Comparison of ENCODE assay signal across 8 cellular contexts in the genomic region with DNA sequence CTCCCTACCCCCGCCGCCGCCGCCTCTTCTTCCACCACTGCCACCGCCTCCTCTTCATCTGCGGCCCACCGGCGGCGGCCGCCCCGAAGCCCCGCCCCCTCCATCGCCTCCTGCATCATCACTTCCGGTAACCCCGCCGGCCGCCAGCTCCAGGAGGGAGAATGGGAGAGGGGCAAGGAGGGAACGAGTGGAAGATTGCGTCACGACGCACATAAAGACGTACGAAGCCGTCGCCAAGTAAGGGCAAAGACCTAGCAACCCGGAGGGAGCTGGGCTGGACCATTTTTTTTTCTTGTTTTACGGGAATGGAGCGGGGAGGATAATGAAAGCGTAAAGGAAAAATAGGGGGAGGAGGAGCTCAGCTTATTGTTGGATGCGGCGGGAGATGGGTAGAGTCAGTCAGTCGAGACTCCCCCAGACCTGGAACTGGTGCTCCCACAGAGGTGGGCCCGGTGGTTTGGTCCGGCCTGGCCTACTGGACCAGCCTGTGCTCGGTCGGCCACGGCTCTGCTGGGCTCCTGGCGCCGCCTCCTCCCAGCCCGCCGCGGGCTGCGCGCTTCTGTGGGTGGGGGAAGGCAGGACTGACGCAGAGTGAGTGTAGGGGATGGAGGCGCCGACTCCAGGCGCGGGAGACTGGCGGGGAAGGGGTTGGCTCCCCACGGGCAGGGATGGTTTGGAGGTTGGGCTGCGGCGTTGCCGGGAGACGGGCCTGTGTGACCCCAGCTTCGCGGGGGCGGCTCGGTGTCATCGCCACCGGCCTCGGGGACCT. TPM values are rescaled to one million over a fixed set of nuclear protein-coding genes. Genes with fewer than 3 reads are reported as not detected.
DNase-seq lines count a peak whose midpoint lies in the region; ATAC-seq, FAIRE-seq and TF ChIP-seq lines count a peak whose summit lies in the region.

A gene with protein sequence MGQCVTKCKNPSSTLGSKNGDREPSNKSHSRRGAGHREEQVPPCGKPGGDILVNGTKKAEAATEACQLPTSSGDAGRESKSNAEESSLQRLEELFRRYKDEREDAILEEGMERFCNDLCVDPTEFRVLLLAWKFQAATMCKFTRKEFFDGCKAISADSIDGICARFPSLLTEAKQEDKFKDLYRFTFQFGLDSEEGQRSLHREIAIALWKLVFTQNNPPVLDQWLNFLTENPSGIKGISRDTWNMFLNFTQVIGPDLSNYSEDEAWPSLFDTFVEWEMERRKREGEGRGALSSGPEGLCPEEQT (minus strand): TSS at position 60 of the 769 bp plus-strand sequence. CDS start 37,820 bp downstream, outside the sequence.
A gene with protein sequence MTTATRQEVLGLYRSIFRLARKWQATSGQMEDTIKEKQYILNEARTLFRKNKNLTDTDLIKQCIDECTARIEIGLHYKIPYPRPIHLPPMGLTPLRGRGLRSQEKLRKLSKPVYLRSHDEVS (plus strand): TSS at position 473 of the 769 bp plus-strand sequence. CDS start 14,785 bp downstream, outside the sequence.

- peak within 1 kb of the TSS; percentile 72 for H2BK5ac ChIP-seq in neuronal stem cell (ENCODE audit: low read length)

- H4K91ac ChIP-seq in neuronal stem cell (ENCODE audit: low read depth, low read length, poor library complexity), result no peak within 1 kb of the TSS

- H4K20me1 ChIP-seq in HCT116 (ENCODE audit: insufficient read depth), result no peaks in the 10 kb centered on the region

- RAD21 ChIA-PET in HCT116 (lab: Charles Lee; ENCODE audit: low non-redundant PET in 1 of 2, low total read pairs in 2 of 2, uncharacterized antibody in 2 of 2, unreplicated experiment in 2 of 2), result interaction anchor here in 1 of 2 experiments (1.6 kb wide), 1 partner anchor 49 kb away, joined by 3 read pairs; no protein-coding TSS in a partner anchor

- peak within 1 kb of the TSS; percentile 97 for H3K18ac ChIP-seq in neuronal stem cell (ENCODE audit: low read length)

- no peak within 1 kb of the TSS for H2AFZ ChIP-seq in HCT116 (ENCODE audit: low read depth, low read length, poor library complexity, severe bottlenecking)
- peak within 1 kb of the TSS; percentile 90 for H2AFZ ChIP-seq in neuronal stem cell (ENCODE audit: low read length)

- H3K9me3 ChIP-seq in HCT116 (ENCODE audit: control insufficient read depth in 1 of 2, insufficient read depth in 1 of 2, low read depth in 1 of 2, low read length in 2 of 2) (no peaks in the 10 kb centered on the region), neuronal stem cell (replicated peaks in 1 of 2; ENCODE audit: control insufficient read depth in 2 of 2, insufficient read depth in 1 of 2, low read depth in 1 of 2, low read length in 2 of 2) (no peaks in the 10 kb centered on the region)

- H3K14ac ChIP-seq in neuronal stem cell (ENCODE audit: low read length), result peak within 1 kb of the TSS; percentile 40

- peaks cover 45 to 68% of the 10 kb centered on the region in 2 experiments for H3K4me1 ChIP-seq in HCT116 (ENCODE audit: control insufficient read depth in 1 of 2, insufficient read depth in 2 of 2, low read length in 2 of 2)
- peaks cover 7 to 16% of the 10 kb centered on the region in 2 donors for H3K4me1 ChIP-seq in neuronal stem cell (ENCODE audit: control insufficient read depth in 2 of 2, insufficient read depth in 1 of 2, low read depth in 1 of 2, low read length in 2 of 2)

- H2BK12ac ChIP-seq in neuronal stem cell (ENCODE audit: low read length), result no peak within 1 kb of the TSS

- no peaks in the 10 kb centered on the region for H3K9me2 ChIP-seq in HCT116 (ENCODE audit: insufficient read depth)

- no TSS peak for BruUV-seq in HCT116 (replicated peaks; lab: Mats Ljungman, UMichigan)

- H2AK5ac ChIP-seq in neuronal stem cell (ENCODE audit: low read depth, low read length), result peak within 1 kb of the TSS; percentile 53

- TF ChIP-seq CTCF in HCT116 (IDR thresholded peaks at IDR 0.05 in 2 of 3, conservative IDR thresholded peaks at IDR 0.05 in 1 of 3; ENCODE audit: borderline replicate concordance in 1 of 3, insufficient read depth in 1 of 3, low read depth in 2 of 3, low read length in 2 of 3) (no peak), subcutaneous adipose tissue (IDR thresholded peaks at IDR 0.05; ENCODE audit: low read depth) (no peak)

- H3K27me3 ChIP-seq in HCT116 (ENCODE audit: insufficient read depth, low read length) (no peaks in the 10 kb centered on the region), neuronal stem cell (ENCODE audit: control insufficient read depth in 3 of 3, insufficient read depth in 3 of 3, low read depth in 1 of 3, low read length in 3 of 3) (no peaks in the 10 kb centered on the region)

- H3K79me1 ChIP-seq in neuronal stem cell (ENCODE audit: low read depth, low read length), result peaks cover 5% of the 10 kb centered on the region

- peaks cover 64% of the 10 kb centered on the region for H3K79me2 ChIP-seq in HCT116 (ENCODE audit: insufficient read depth, low read length)

- H3K4me3 ChIP-seq in HCT116 (replicated peaks in 1 of 2; ENCODE audit: low read depth in 1 of 2, low read length in 2 of 2), result peak within 1 kb of the TSS; percentile 86 to 88
- peak within 1 kb of the TSS; percentile 73 to 96 for H3K4me3 ChIP-seq in neuronal stem cell (ENCODE audit: low read length in 2 of 2)

- intact Hi-C loops in HCT116 (cut with micrococcal nuclease), result loop anchor here (5.0 to 10.0 kb wide), 3 partner anchors 33 to 404 kb away; no protein-coding TSS in a partner anchor

- peak; percentile 81 for ATAC-seq in HCT116

- no CpG with 5 or more reads among the region's 62 CpGs for WGBS in neuronal stem cell (ENCODE audit: extremely low coverage in 2 of 2, insufficient read length in 2 of 2, insufficient replicate concordance in 1 of 2), 2 donors

- no peak for FAIRE-seq in frontal cortex (lab: Jason Lieb, UNC)

- POLR2A ChIA-PET in HCT116 (lab: Charles Lee), result interaction anchor here (0.7 to 2.4 kb wide), 6 partner anchors 8 to 33 kb away, joined by 3 to 11 read pairs (median 5); no protein-coding TSS in a partner anchor

- H3K27ac ChIP-seq in HCT116 (ENCODE audit: low read depth, low read length) (peak within 1 kb of the TSS; percentile 90), neuronal stem cell (replicated peaks; ENCODE audit: low read length) (peak within 1 kb of the TSS; percentile 91)

- CTCF ChIA-PET in HCT116 (lab: Charles Lee), result interaction anchor here (0.6 to 1.1 kb wide), 3 partner anchors 19 to 250 kb away, joined by 4 to 5 read pairs (median 4); no protein-coding TSS in a partner anchor

- no peak within 1 kb of the TSS for H2BK15ac ChIP-seq in neuronal stem cell (ENCODE audit: low read length)

- H3K36me3 ChIP-seq in HCT116 (ENCODE audit: control insufficient read depth in 1 of 2, insufficient read depth in 2 of 2, low read length in 2 of 2) (peaks cover 3 to 9% of the 10 kb centered on the region in 2 experiments; a peak in 2 of 4 replicates), neuronal stem cell (replicated peaks in 1 of 2; ENCODE audit: control insufficient read depth in 2 of 2, insufficient read depth in 2 of 2, low read length in 2 of 2) (peaks cover 5 to 35% of the 10 kb centered on the region in 2 donors)

- H2BK120ac ChIP-seq in neuronal stem cell (ENCODE audit: low read depth, low read length), result no peak within 1 kb of the TSS

- peak within 1 kb of the TSS; percentile 96 for H3K23ac ChIP-seq in neuronal stem cell (ENCODE audit: low read depth, low read length, poor library complexity)

- H3K4ac ChIP-seq in neuronal stem cell (ENCODE audit: low read length), result no peak within 1 kb of the TSS

- H4K8ac ChIP-seq in neuronal stem cell (ENCODE audit: low read depth, low read length), result no peak within 1 kb of the TSS

- TF ChIP-seq RAD21 in HCT116 (IDR thresholded peaks at IDR 0.05; ENCODE audit: low read depth), result no peak

- in situ Hi-C loops in G401 (cut with HindIII; ENCODE audit: low sequenced_read_pairs), result no loop called here
- in situ Hi-C loops in SK-MEL-5 (cut with HindIII; ENCODE audit: low pct_unique_long_range_greater_than_20kb, low sequenced_read_pairs), result no loop called here

- DNase-seq in G401 (ENCODE audit: low spot score), result peak; percentile 99
- peak; percentile 98 for DNase-seq in HCT116 (ENCODE audit: low read depth, low spot score)
- peak; percentile 95 for DNase-seq in MV-4-11 (lab: John Stamatoyannopoulos, UW)
- DNase-seq in SK-MEL-5 (ENCODE audit: low read depth, low spot score), result peak; percentile 97
- peak; percentile 89 for DNase-seq in activated naive CD4-positive, alpha-beta T cell treated with Interleukin-2 at 50 U/mL for 16 hours
- DNase-seq in frontal cortex (ENCODE audit: low spot score in 2 of 2), result peak; percentile 93 to 95
- DNase-seq in neuronal stem cell (ENCODE audit: low spot score), result peak; percentile 99

- peak; percentile 79 for TF ChIP-seq POLR2A in HCT116 (IDR thresholded peaks at IDR 0.05; ENCODE audit: borderline replicate concordance, extremely low read depth, insufficient read depth, insufficient read length)

- H3K9ac ChIP-seq in HCT116 (ENCODE audit: low read length), result peak within 1 kb of the TSS; percentile 91
- peak within 1 kb of the TSS; percentile 97 for H3K9ac ChIP-seq in neuronal stem cell (ENCODE audit: low read depth, low read length, poor library complexity)

- H3K4me2 ChIP-seq in HCT116 (ENCODE audit: low read length), result peak within 1 kb of the TSS; percentile 93
- H3K4me2 ChIP-seq in neuronal stem cell (ENCODE audit: insufficient read depth, low read length, poor library complexity, severe bottlenecking), result peak within 1 kb of the TSS; percentile 81

TF ChIP-seq in HCT116, 20 proteins besides CTCF, POLR2A, EP300 and RAD21 (continues in another document):
- TF ChIP-seq, protein P1, sequence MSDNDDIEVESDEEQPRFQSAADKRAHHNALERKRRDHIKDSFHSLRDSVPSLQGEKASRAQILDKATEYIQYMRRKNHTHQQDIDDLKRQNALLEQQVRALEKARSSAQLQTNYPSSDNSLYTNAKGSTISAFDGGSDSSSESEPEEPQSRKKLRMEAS (IDR thresholded peaks at IDR 0.05), result peak; percentile 60
- TF ChIP-seq ZNF274 (IDR thresholded peaks at IDR 0.05; ENCODE audit: low read depth, low read length), result no peak

RNA-seq across cellular contexts. Expression of the first gene that starts in this region (rescaled TPM):
- 3.4 and 8.6 TPM in 2 replicates for total RNA-seq in G401 (2014; rRNA removed; shearing (Covaris generic))
- total RNA-seq in HCT116 (2021; ENCODE audit: unreplicated experiment) (16.4 TPM), frontal cortex (18.8 TPM), subcutaneous adipose tissue (10 to 100 TPM; 34.8 to 68.6 (median 43.8) TPM)
- 7.4 and 7.7 TPM in 2 replicates for polyA plus RNA-seq in HCT116 (2012)
- total RNA-seq in SK-MEL-5 (2014; rRNA removed; shearing (Covaris generic)), result 6.2 and 6.9 TPM in 2 replicates
- polyA plus RNA-seq in SK-MEL-5 (2015; cell fraction: cytosol; rRNA removed), result 3.3 and 4.8 TPM in 2 replicates
- polyA plus RNA-seq in SK-MEL-5 (2015; cell fraction: nucleus; rRNA removed), result 11.0 and 15.6 TPM in 2 replicates
- 5.1 TPM for polyA plus RNA-seq in neuronal stem cell (2013, experiment 1 of 2)
- 4.8 TPM for polyA plus RNA-seq in neuronal stem cell (2013, experiment 2 of 2)

RNA-seq across cellular contexts. Expression of the second gene that starts in this region (rescaled TPM):
- 59.0 and 88.5 TPM in 2 replicates for total RNA-seq in G401 (2014; rRNA removed; shearing (Covaris generic))
- total RNA-seq in HCT116 (2021; ENCODE audit: unreplicated experiment) (26.7 TPM), frontal cortex (53.0 TPM), subcutaneous adipose tissue (100 to 1,000 TPM in 1 of 4 donors, 10 to 100 TPM in 3; 37.1 to 106 (median 61.9) TPM)
- polyA plus RNA-seq in HCT116 (2012), result 41.5 and 44.9 TPM in 2 replicates
- 22.4 and 29.0 TPM in 2 replicates for total RNA-seq in SK-MEL-5 (2014; rRNA removed; shearing (Covaris generic))
- 17.0 and 20.5 TPM in 2 replicates for polyA plus RNA-seq in SK-MEL-5 (2015; cell fraction: cytosol; rRNA removed)
- 9.2 and 10.4 TPM in 2 replicates for polyA plus RNA-seq in SK-MEL-5 (2015; cell fraction: nucleus; rRNA removed)
- 40.9 TPM for polyA plus RNA-seq in neuronal stem cell (2013, experiment 1 of 2)
- 39.7 TPM for polyA plus RNA-seq in neuronal stem cell (2013, experiment 2 of 2)

Comparison
In these comparisons a context has a peak if more than half of its experiments do, and no peak if none do; other contexts are left out.
1. Peak in every context shown above with its lines: DNase-seq, ATAC-seq, H3K4me3 ChIP-seq and H3K27ac ChIP-seq.